Comparison of ENCODE assay signal across 8 cellular contexts in the genomic region with DNA sequence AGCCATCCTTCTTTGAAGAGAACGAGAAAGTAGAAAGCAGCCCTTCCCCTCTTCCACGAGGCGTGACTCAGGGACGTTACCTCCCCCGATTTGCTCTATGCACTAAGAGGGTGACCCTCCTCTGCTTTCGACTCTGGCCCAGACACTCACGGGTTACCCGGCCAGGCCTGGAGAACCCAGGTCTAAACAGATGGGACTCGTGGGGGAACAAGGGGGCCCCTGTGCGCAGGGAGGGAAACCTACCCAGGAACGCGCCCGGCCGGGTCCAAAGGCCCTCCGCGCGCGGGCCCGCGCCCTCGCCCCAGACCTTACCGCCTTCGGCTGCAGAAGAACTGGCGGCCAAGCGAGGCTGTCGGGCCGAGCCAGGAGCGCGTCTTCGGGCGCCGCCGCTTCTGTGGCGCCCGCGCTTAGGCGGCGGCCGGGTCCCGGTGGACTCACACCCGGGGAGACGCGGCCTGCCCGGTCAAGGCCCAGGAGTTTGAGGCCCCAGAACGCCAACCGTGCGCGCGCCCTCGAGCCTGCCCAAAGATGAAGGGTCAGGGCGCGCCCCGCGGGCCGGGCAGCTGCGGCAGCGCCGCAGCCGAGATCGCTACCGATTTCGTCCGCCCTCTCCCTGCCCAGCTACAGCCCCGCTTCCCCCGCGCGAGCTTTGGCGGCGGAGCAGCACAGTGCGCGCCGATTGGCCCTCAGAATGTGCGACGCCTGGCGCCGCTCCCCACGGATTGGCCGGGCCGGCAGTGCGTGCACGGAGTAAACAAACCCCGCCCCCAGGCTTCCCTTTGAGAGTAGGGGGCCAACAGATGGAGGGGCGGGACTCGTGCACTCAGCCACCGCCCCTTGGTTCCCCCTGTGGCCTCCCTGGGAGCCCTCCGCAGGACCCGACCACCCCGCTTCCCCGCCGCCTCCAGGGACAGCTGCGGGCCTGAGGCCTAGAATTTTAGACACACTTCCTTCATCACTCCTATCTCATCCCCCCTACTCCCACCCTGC. TPM values are rescaled to one million over a fixed set of nuclear protein-coding genes. Genes with fewer than 3 reads are reported as not detected.
DNase-seq lines count a peak whose midpoint lies in the region; ATAC-seq and TF ChIP-seq lines count a peak whose summit lies in the region.

Gene TFDP2, minus strand, starts transcription at position 674 of the 990 bp plus-strand sequence. CDS start 47,795 bp downstream, outside the sequence.

- no peaks in the 10 kb centered on the region for H3K36me3 Mint-ChIP-seq in CD4-positive, alpha-beta T cell (ENCODE audit: low read depth)
- H3K36me3 Mint-ChIP-seq in activated CD4-positive, alpha-beta memory T cell treated with anti-CD3 and anti-CD28 coated beads, Interleukin-2, amount 10 ng/mL, durations not matched to agents 7 days and 5 days (ENCODE audit: low read depth) = no peaks in the 10 kb centered on the region

- CTCF ChIA-PET in CD4-positive, alpha-beta T cell (lab: Charles Lee) = no interaction called here
- CTCF ChIA-PET in activated CD4-positive, alpha-beta memory T cell treated with anti-CD3 and anti-CD28 coated beads, Interleukin-2, amount 10 ng/mL, durations not matched to agents 7 days and 5 days (lab: Charles Lee) = interaction anchor here (1.3 kb wide), 1 partner anchor 132 kb away, joined by 3 read pairs; no protein-coding TSS in a partner anchor

- no peaks in the 10 kb centered on the region for H3K27me3 ChIP-seq in CD4-positive, alpha-beta T cell (ENCODE audit: control insufficient read depth, insufficient read depth, low read length)
- H3K27me3 ChIP-seq in dorsolateral prefrontal cortex = no peaks in the 10 kb centered on the region

- H3K4me1 Mint-ChIP-seq in CD4-positive, alpha-beta T cell (ENCODE audit: low read depth) = peaks cover 33% of the 10 kb centered on the region
- H3K4me1 Mint-ChIP-seq in activated CD4-positive, alpha-beta memory T cell treated with anti-CD3 and anti-CD28 coated beads, Interleukin-2, amount 10 ng/mL, durations not matched to agents 7 days and 5 days = peaks cover 21% of the 10 kb centered on the region

- POLR2A ChIA-PET in CD4-positive, alpha-beta T cell (lab: Charles Lee) = interaction anchor here (0.6 to 1.8 kb wide), 7 partner anchors 9 to 918 kb away, joined by 3 to 6 read pairs (median 3); partner anchors contain the start of genes PXYLP1 and XRN1
- POLR2A ChIA-PET in activated CD4-positive, alpha-beta memory T cell treated with anti-CD3 and anti-CD28 coated beads, Interleukin-2, amount 10 ng/mL, durations not matched to agents 7 days and 5 days (lab: Charles Lee) = interaction anchor here (1.0 to 1.7 kb wide), 9 partner anchors 12 to 297 kb away, joined by 3 to 7 read pairs (median 4); no protein-coding TSS in a partner anchor

- peak within 1 kb of the TSS; percentile 97 for H3K4me3 Mint-ChIP-seq in CD4-positive, alpha-beta T cell
- peak within 1 kb of the TSS; percentile 82 for H3K4me3 Mint-ChIP-seq in activated CD4-positive, alpha-beta memory T cell treated with anti-CD3 and anti-CD28 coated beads, Interleukin-2, amount 10 ng/mL, durations not matched to agents 7 days and 5 days

- no peaks in the 10 kb centered on the region for H3K9me3 ChIP-seq in CD4-positive, alpha-beta T cell (ENCODE audit: control insufficient read depth, low read length)

- intact Hi-C loops in CD4-positive, alpha-beta T cell (cut with DNase I, micrococcal nuclease) = loop anchor here in 1 of 2 experiments (5.0 to 10.0 kb wide), 3 partner anchors 73 to 414 kb away; partner anchors contain the start of genes ATP1B3 and RNF7
- intact Hi-C loops in dorsolateral prefrontal cortex (cut with DNase I) = loop anchor here in 1 of 2 donors (10.0 kb wide), 2 partner anchors 76 to 274 kb away; partner anchors contain the start of genes ATP1B3 and GK5
- intact Hi-C loops in lower leg skin (cut with DNase I; ENCODE audit: low total_unique reads) = no loop called here

- no peaks in the 10 kb centered on the region for H3K27me3 Mint-ChIP-seq in CD4-positive, alpha-beta T cell
- H3K27me3 Mint-ChIP-seq in activated CD4-positive, alpha-beta memory T cell treated with anti-CD3 and anti-CD28 coated beads, Interleukin-2, amount 10 ng/mL, durations not matched to agents 7 days and 5 days = peaks cover 3% of the 10 kb centered on the region

- no peak for TF ChIP-seq POLR2A in lower leg skin (IDR thresholded peaks at IDR 0.05)

- H3K9me3 Mint-ChIP-seq in CD4-positive, alpha-beta T cell = no peaks in the 10 kb centered on the region
- H3K9me3 Mint-ChIP-seq in activated CD4-positive, alpha-beta memory T cell treated with anti-CD3 and anti-CD28 coated beads, Interleukin-2, amount 10 ng/mL, durations not matched to agents 7 days and 5 days = no peaks in the 10 kb centered on the region

- 1% methylated on average over 49 to 80 of the region's 91 CpGs for WGBS in lower leg skin, 2 donors

- peak; percentile 99 for ATAC-seq in CD4-positive, alpha-beta T cell (ENCODE audit: poor library complexity)
- ATAC-seq in GM19397 (IDR thresholded peaks at IDR 0.05; ENCODE audit: unreplicated experiment) (peak; percentile 100), HG03565 (IDR thresholded peaks at IDR 0.05; ENCODE audit: unreplicated experiment) (peak; percentile 96)

- H3K4me3 ChIP-seq in dorsolateral prefrontal cortex (peak within 1 kb of the TSS; percentile 58 to 96 (median 84)), lower leg skin (ENCODE audit: low read depth, poor library complexity, severe bottlenecking) (peak within 1 kb of the TSS; percentile 80)

- DNase-seq in CD4-positive, alpha-beta T cell = peak; percentile 66 to 84 (median 78)
- DNase-seq in NCI-H748 treated with DMSO at 0.1 percent for 48 hours (lab: John Stamatoyannopoulos, UW) = peak; percentile 75
- DNase-seq in activated CD4-positive, alpha-beta memory T cell treated with anti-CD3 and anti-CD28 coated beads, Interleukin-2, amount 10 ng/mL, durations not matched to agents 7 days and 5 days = peak; percentile 90
- peak; percentile 81 to 96 (median 90) for DNase-seq in dorsolateral prefrontal cortex
- DNase-seq in lower leg skin (ENCODE audit: low spot score in 2 of 2) = peak; percentile 91 to 98
- peak; percentile 76 to 83 for DNase-seq in stimulated activated CD4-positive, alpha-beta T cell treated with anti-CD3 and anti-CD28 coated beads, Interleukin-4, amount 100 ng/mL, for 48 hours (ENCODE audit: low read depth in 2 of 2)

- H3K27ac Mint-ChIP-seq in CD4-positive, alpha-beta T cell = peak within 1 kb of the TSS; percentile 77
- H3K27ac Mint-ChIP-seq in activated CD4-positive, alpha-beta memory T cell treated with anti-CD3 and anti-CD28 coated beads, Interleukin-2, amount 10 ng/mL, durations not matched to agents 7 days and 5 days = peak within 1 kb of the TSS; percentile 50

- no peak for TF ChIP-seq CTCF in CD4-positive, alpha-beta T cell (IDR thresholded peaks at IDR 0.05)
- TF ChIP-seq CTCF in dorsolateral prefrontal cortex (IDR thresholded peaks at IDR 0.05 in 54 of 56, conservative IDR thresholded peaks at IDR 0.05 in 2 of 56; ENCODE audit: low read depth in 1 of 56, partially characterized antibody in 56 of 56) = peak in 33 of 56 donors; percentile 6 to 50 (median 22)
- TF ChIP-seq CTCF in lower leg skin (IDR thresholded peaks at IDR 0.05) = no peak

- H3K27ac ChIP-seq in CD4-positive, alpha-beta T cell (ENCODE audit: low read depth, low read length) = peak within 1 kb of the TSS; percentile 16
- peak within 1 kb of the TSS in 54 of 59 donors; percentile 2 to 91 (median 72) for H3K27ac ChIP-seq in dorsolateral prefrontal cortex

RNA-seq across cellular contexts. Expression of gene TFDP2, which starts in this region (rescaled TPM):
- total RNA-seq in CD4-positive, alpha-beta T cell = 10 to 100 TPM; 33.1 to 34.2 TPM
- 10 to 100 TPM; 21.2 to 22.8 TPM for total RNA-seq in activated CD4-positive, alpha-beta memory T cell treated with anti-CD3 and anti-CD28 coated beads, Interleukin-2, amount 10 ng/mL, durations not matched to agents 7 days and 5 days
- total RNA-seq in dorsolateral prefrontal cortex (100 to 1,000 TPM in 1 of 120 experiments, 10 to 100 TPM in 119; 32.6 to 102 (median 54.8) TPM), lower leg skin (10 to 100 TPM; 38.6 to 84.7 (median 61.5) TPM)

Comparison
In these comparisons a context has a peak if more than half of its experiments do, and no peak if none do; other contexts are left out.
1. Peak in every context shown above with its lines: DNase-seq, ATAC-seq, H3K4me3 ChIP-seq and H3K27ac ChIP-seq.
2. CTCF ChIP-seq: peak in dorsolateral prefrontal cortex (33 of 56); none in CD4-positive, alpha-beta T cell (single experiment) and lower leg skin (0 of 3).